16 cellular contexts compared by ENCODE assay signal in genomic region chr6:40688214-40688761, GRCh38.
A peak's percentile ranks its signal among the peaks of the same experiment; 100 is the strongest.
DNase-seq lines count a peak whose midpoint lies in the region; ATAC-seq, FAIRE-seq and TF ChIP-seq lines count a peak whose summit lies in the region.
"Had no signal": no experiment of that assay in that cellular context is flagged by ENCODE, and none has a peak within 500 bp of the region (broad histone marks: within the 10 kb centered on the region; RNA-seq: fewer than 3 reads in every experiment).

No MANE protein-coding gene starts in this region.

- TF ChIP-seq POLR2A in K562 (conservative IDR thresholded peaks at IDR 0.05): no peak

- H3K4me3 Mint-ChIP-seq in GM23338 (no peak overlapping the region), glutamatergic neuron (ENCODE audit: unreplicated experiment) (no peak overlapping the region)
- no peak overlapping the region for H3K4me3 Mint-ChIP-seq in activated CD4-positive, alpha-beta memory T cell treated with anti-CD3 and anti-CD28 coated beads, Interleukin-2, amount 10 ng/mL, durations not matched to agents 7 days and 5 days
- H3K4me3 Mint-ChIP-seq: CD4-positive, alpha-beta T cell; H9 had no signal

- intact Hi-C loops in K562 (cut with micrococcal nuclease): no loop called here

- H3K9ac ChIP-seq in K562 (ENCODE audit: insufficient read depth in 1 of 2, low read depth in 2 of 2, low read length in 2 of 2): no peak overlapping the region

- no peaks in the 10 kb centered on the region for H4K20me1 ChIP-seq in GM23338 (replicated peaks; ENCODE audit: insufficient read depth)
- H4K20me1 ChIP-seq in K562 (replicated peaks; ENCODE audit: control insufficient read depth, insufficient read depth, low read length): no peaks in the 10 kb centered on the region

- CTCF ChIA-PET in K562 (lab: Yijun Ruan, JAX; ENCODE audit: low intra/inter-chr PET ratio): no interaction called here
- CTCF ChIA-PET in HEK293T (lab: Yijun Ruan, JAX): no interaction called here
- CTCF ChIA-PET in activated CD4-positive, alpha-beta memory T cell treated with anti-CD3 and anti-CD28 coated beads, Interleukin-2, amount 10 ng/mL, durations not matched to agents 7 days and 5 days (lab: Charles Lee): no interaction called here

- no peaks in the 10 kb centered on the region for H3F3A ChIP-seq in GM23338 (replicated peaks; ENCODE audit: low read depth)

- ATAC-seq in GM23338 (no peak), K562 (no peak)
- ATAC-seq: Panc1 had no signal

- no peaks in the 10 kb centered on the region for H3K9me1 ChIP-seq in K562 (ENCODE audit: control insufficient read depth, insufficient read depth, low read length)

- H3K27me3 ChIP-seq in GM23338 (ENCODE audit: insufficient read depth): no peaks in the 10 kb centered on the region
- peaks cover 3 to 9% of the 10 kb centered on the region in 2 experiments; a peak in 1 of 5 replicates for H3K27me3 ChIP-seq in K562 (ENCODE audit: control insufficient read depth in 2 of 2, insufficient read depth in 2 of 2, low read length in 2 of 2)

- peaks cover 6% of the 10 kb centered on the region for H3K27me3 Mint-ChIP-seq in GM23338 (ENCODE audit: insufficient read depth, low read depth, poor library complexity)
- peaks cover 5% of the 10 kb centered on the region for H3K27me3 Mint-ChIP-seq in glutamatergic neuron (ENCODE audit: unreplicated experiment)
- H3K27me3 Mint-ChIP-seq in activated CD4-positive, alpha-beta memory T cell treated with anti-CD3 and anti-CD28 coated beads, Interleukin-2, amount 10 ng/mL, durations not matched to agents 7 days and 5 days: peaks cover 6% of the 10 kb centered on the region

- H3K79me2 ChIP-seq in GM23338 (replicated peaks; ENCODE audit: insufficient read depth): no peaks in the 10 kb centered on the region
- no peaks in the 10 kb centered on the region for H3K79me2 ChIP-seq in K562 (ENCODE audit: control insufficient read depth, insufficient read depth, low read length)

- H3K9me3 ChIP-seq in K562 (replicated peaks; ENCODE audit: control insufficient read depth, insufficient read depth, low read depth, low read length): no peaks in the 10 kb centered on the region

- no peak for TF ChIP-seq RAD21 in K562 (CRISPR knock-in tag; conservative IDR thresholded peaks at IDR 0.05 in 1 of 2, IDR thresholded peaks at IDR 0.05 in 1 of 2)

- TF ChIP-seq EP300 in K562 (IDR thresholded peaks at IDR 0.05; ENCODE audit: low read length): no peak

- no peak overlapping the region for H3K4me2 ChIP-seq in GM23338
- no peak overlapping the region; the same call in 1 of the 2 replicates for H3K4me2 ChIP-seq in K562 (ENCODE audit: insufficient read depth, low read length)

- in situ Hi-C loops in K562 (cut with MboI): no loop called here

- 0 out of 2 replicates have a peak overlapping the region, but pooled peaks have one; percentile 56 for H2AFZ ChIP-seq in GM23338
- H2AFZ ChIP-seq in K562 (ENCODE audit: low read depth, low read length): no peak overlapping the region

- DNase-seq in GM23338 (ENCODE audit: low spot score) (no peak), LNCaP clone FGC (ENCODE audit: low read depth) (peak; percentile 43), K562 (ENCODE audit: extremely low read depth in 1 of 4, low spot score in 3 of 4) (peak in 2 of 4 experiments; percentile 8 to 46), mucosa of gallbladder (ENCODE audit: low spot score) (peak; percentile 16), HEK293T (ENCODE audit: extremely low spot score) (no peak), glutamatergic neuron (no peak)
- no peak for DNase-seq in activated CD4-positive, alpha-beta memory T cell treated with anti-CD3 and anti-CD28 coated beads, Interleukin-2, amount 10 ng/mL, durations not matched to agents 7 days and 5 days
- DNase-seq: CD4-positive, alpha-beta T cell; H9; MV-4-11; NCI-H1417; NCI-H2081 treated with DMSO at 0.1 percent for 48 hours; NCI-H2227 treated with DMSO at 0.1 percent for 48 hours; NCI-H524 had no signal

- H3K36me3 Mint-ChIP-seq in GM23338 (ENCODE audit: low read depth) (0 out of 3 replicates have a peak, but pooled peaks cover 2% of the 10 kb centered on the region), glutamatergic neuron (ENCODE audit: unreplicated experiment) (peaks cover 3% of the 10 kb centered on the region)
- no peaks in the 10 kb centered on the region for H3K36me3 Mint-ChIP-seq in activated CD4-positive, alpha-beta memory T cell treated with anti-CD3 and anti-CD28 coated beads, Interleukin-2, amount 10 ng/mL, durations not matched to agents 7 days and 5 days (ENCODE audit: low read depth)

- H3K4me1 Mint-ChIP-seq in GM23338 (no peaks in the 10 kb centered on the region; the same call in 2 of the 3 replicates), glutamatergic neuron (ENCODE audit: low read depth, unreplicated experiment) (peaks cover 6% of the 10 kb centered on the region)
- H3K4me1 Mint-ChIP-seq in activated CD4-positive, alpha-beta memory T cell treated with anti-CD3 and anti-CD28 coated beads, Interleukin-2, amount 10 ng/mL, durations not matched to agents 7 days and 5 days: no peaks in the 10 kb centered on the region

- no peaks in the 10 kb centered on the region for H3K9me2 ChIP-seq in GM23338 (ENCODE audit: insufficient read depth)

- H3K4me1 ChIP-seq in GM23338 (ENCODE audit: insufficient read depth): no peaks in the 10 kb centered on the region
- peaks cover 3 to 4% of the 10 kb centered on the region in 2 experiments; a peak in 1 of 5 replicates for H3K4me1 ChIP-seq in K562 (replicated peaks in 1 of 2; ENCODE audit: control insufficient read depth in 2 of 2, insufficient read depth in 2 of 2, low read length in 2 of 2)

- peaks cover 4% of the 10 kb centered on the region; the same call in 2 of the 3 replicates for H3K9me3 Mint-ChIP-seq in GM23338
- H3K9me3 Mint-ChIP-seq in glutamatergic neuron (ENCODE audit: unreplicated experiment): no peaks in the 10 kb centered on the region
- H3K9me3 Mint-ChIP-seq in activated CD4-positive, alpha-beta memory T cell treated with anti-CD3 and anti-CD28 coated beads, Interleukin-2, amount 10 ng/mL, durations not matched to agents 7 days and 5 days: peaks cover 2% of the 10 kb centered on the region
- H3K9me3 Mint-ChIP-seq: CD4-positive, alpha-beta T cell had no signal

- WGBS in K562 (ENCODE audit: insufficient coverage, low coverage, missing lambda C conversion rate): 0% methylated on average over 7 of the region's 7 CpGs

- H3K4me3 ChIP-seq in GM23338 (no peak overlapping the region), LNCaP clone FGC (ENCODE audit: low read depth, low read length) (no peak overlapping the region), K562 (no peak overlapping the region)
- H3K4me3 ChIP-seq: SK-N-MC had no signal

- no TSS peak for BruUV-seq in K562 (replicated peaks; lab: Mats Ljungman, UMichigan)

- POLR2A ChIA-PET in K562 (lab: Yijun Ruan, JAX) (interaction anchor here (0.6 to 1.0 kb wide), 2 partner anchors 9 to 70 kb away, joined by 3 read pairs; no protein-coding TSS in a partner anchor), HEK293T (lab: Yijun Ruan, JAX) (no interaction called here)
- POLR2A ChIA-PET in activated CD4-positive, alpha-beta memory T cell treated with anti-CD3 and anti-CD28 coated beads, Interleukin-2, amount 10 ng/mL, durations not matched to agents 7 days and 5 days (lab: Charles Lee): no interaction called here

- FAIRE-seq in K562 (lab: Jason Lieb, UNC): no peak

- TF ChIP-seq CTCF in GM23338 (conservative IDR thresholded peaks at IDR 0.05; ENCODE audit: low read depth in 2 of 2) (no peak), LNCaP clone FGC (IDR thresholded peaks at IDR 0.05; ENCODE audit: control insufficient read depth, extremely low read depth, insufficient read depth) (no peak), K562 (IDR thresholded peaks at IDR 0.05 in 2 of 3, conservative IDR thresholded peaks at IDR 0.05 in 1 of 3; ENCODE audit: insufficient read depth in 2 of 3, low read depth in 1 of 3, low read length in 3 of 3) (no peak), glutamatergic neuron (IDR thresholded peaks at IDR 0.05; ENCODE audit: partially characterized antibody, unreplicated experiment) (no peak)

- H3K27ac ChIP-seq in GM23338 (ENCODE audit: low read depth): no peak overlapping the region
- no peak overlapping the region for H3K27ac ChIP-seq in K562 (ENCODE audit: extremely low read depth, low read depth, low read length)
- H3K27ac ChIP-seq: SK-N-MC had no signal

- H3K36me3 ChIP-seq in GM23338 (ENCODE audit: insufficient read depth): no peaks in the 10 kb centered on the region
- H3K36me3 ChIP-seq in K562 (ENCODE audit: control insufficient read depth, insufficient read depth, low read length): no peaks in the 10 kb centered on the region

- H3K27ac Mint-ChIP-seq in GM23338 (no peak overlapping the region), glutamatergic neuron (ENCODE audit: unreplicated experiment) (no peak overlapping the region)
- H3K27ac Mint-ChIP-seq in activated CD4-positive, alpha-beta memory T cell treated with anti-CD3 and anti-CD28 coated beads, Interleukin-2, amount 10 ng/mL, durations not matched to agents 7 days and 5 days: no peak overlapping the region
- H3K27ac Mint-ChIP-seq: CD4-positive, alpha-beta T cell; H9 had no signal

TF ChIP-seq in K562, 482 proteins besides CTCF, POLR2A, EP300 and RAD21 (continues in another document):
- TF ChIP-seq MED1 (CRISPR knock-in tag; IDR thresholded peaks at IDR 0.05; ENCODE audit: borderline replicate concordance) (no peak), MCM3 (IDR thresholded peaks at IDR 0.05) (no peak), ZNF589 (CRISPR knock-in tag; IDR thresholded peaks at IDR 0.05; ENCODE audit: low read depth) (0 out of 2 replicates have a peak, but pooled peaks have one; percentile 50)

TF ChIP-seq in HEK293T, 16 proteins besides CTCF, POLR2A, EP300 and RAD21:
- TF ChIP-seq SP1 (IDR thresholded peaks at IDR 0.05) (no peak), HDGF (IDR thresholded peaks at IDR 0.05; ENCODE audit: borderline replicate concordance) (no peak), SUZ12 (IDR thresholded peaks at IDR 0.05) (no peak), ZNF384 (IDR thresholded peaks at IDR 0.05) (no peak), ELF4 (IDR thresholded peaks at IDR 0.05) (no peak), FOXK2 (IDR thresholded peaks at IDR 0.05) (no peak), FOXM1 (IDR thresholded peaks at IDR 0.05; ENCODE audit: borderline replicate concordance) (no peak), PKNOX1 (IDR thresholded peaks at IDR 0.05) (no peak), TARDBP (IDR thresholded peaks at IDR 0.05) (no peak), NFRKB (IDR thresholded peaks at IDR 0.05) (no peak)

Comparison
In these comparisons a context has a peak if more than half of its experiments do, and no peak if none do; other contexts are left out.
1. DNase-seq: peak in LNCaP clone FGC (single experiment) and mucosa of gallbladder (single experiment); none in GM23338 (single experiment), HEK293T (single experiment), glutamatergic neuron (single experiment) and activated CD4-positive, alpha-beta memory T cell treated with anti-CD3 and anti-CD28 coated beads, Interleukin-2, amount 10 ng/mL, durations not matched to agents 7 days and 5 days (single experiment).